ENCODE assay signal across 8 cellular contexts in genomic region chr1:148279002-148279542, GRCh38.
DNase-seq lines count a peak whose midpoint lies in the region; ATAC-seq and TF ChIP-seq lines count a peak whose summit lies in the region.
"Not testable (repeated sequence)": the region's sequence is repeated elsewhere in the genome, so short reads cannot be mapped to it uniquely, and the experiment has no call there.

No MANE protein-coding gene starts in this region.

- H3K79me2 ChIP-seq in KMS-11 (ENCODE audit: insufficient read depth, low read depth): not testable (repeated sequence)

- H3K27ac Mint-ChIP-seq in activated CD4-positive, alpha-beta T cell treated with anti-CD3 and anti-CD28 coated beads, Interleukin-2, amount 10 ng/mL, durations not matched to agents 24 days and 14 days; activated naive CD8-positive, alpha-beta T cell; central memory CD8-positive, alpha-beta T cell (ENCODE audit: low read depth); stimulated activated effector memory CD8-positive, alpha-beta T cell treated with anti-CD3 and anti-CD28 coated beads, Interleukin-12 subunit alpha, Interleukin-12 subunit beta, amount 100 ng/mL, for 72 hours: not testable (repeated sequence)

- H2AFZ ChIP-seq in KMS-11 (ENCODE audit: low read depth): peak overlapping the region; percentile 80

- not testable (repeated sequence) for H3K9me3 Mint-ChIP-seq in activated CD4-positive, alpha-beta T cell treated with anti-CD3 and anti-CD28 coated beads, Interleukin-2, amount 10 ng/mL, durations not matched to agents 24 days and 14 days; activated naive CD8-positive, alpha-beta T cell (ENCODE audit: low read depth); central memory CD8-positive, alpha-beta T cell; stimulated activated effector memory CD8-positive, alpha-beta T cell treated with anti-CD3 and anti-CD28 coated beads, Interleukin-12 subunit alpha, Interleukin-12 subunit beta, amount 100 ng/mL, for 72 hours

- peak; percentile 45 for DNase-seq in CD1c-positive myeloid dendritic cell (ENCODE audit: extremely low spot score)
- peak; percentile 76 for DNase-seq in OCI-M1 (lab: John Stamatoyannopoulos, UW)
- not testable (repeated sequence) for DNase-seq in activated CD4-positive, alpha-beta T cell treated with anti-CD3 and anti-CD28 coated beads, Interleukin-2, amount 10 ng/mL, durations not matched to agents 24 days and 14 days; central memory CD8-positive, alpha-beta T cell (ENCODE audit: low spot score in 2 of 2); stimulated activated effector memory CD8-positive, alpha-beta T cell treated with anti-CD3 and anti-CD28 coated beads, Interleukin-12 subunit alpha, Interleukin-12 subunit beta, amount 100 ng/mL, for 72 hours (ENCODE audit: low spot score in 2 of 2)
- DNase-seq in iris pigment epithelial cell (ENCODE audit: low read depth): peak; percentile 57

- H3K27ac ChIP-seq in KMS-11: peak overlapping the region; percentile 58; the same call in 1 of the 2 replicates

- H3K36me3 ChIP-seq in KMS-11 (ENCODE audit: insufficient read depth): not testable (repeated sequence)

- H3K27me3 ChIP-seq in KMS-11 (ENCODE audit: insufficient read depth, low read depth): not testable (repeated sequence)

- H3K36me3 Mint-ChIP-seq in activated CD4-positive, alpha-beta T cell treated with anti-CD3 and anti-CD28 coated beads, Interleukin-2, amount 10 ng/mL, durations not matched to agents 24 days and 14 days (ENCODE audit: low read depth); activated naive CD8-positive, alpha-beta T cell: not testable (repeated sequence)
- peaks cover 16% of the 10 kb centered on the region for H3K36me3 Mint-ChIP-seq in central memory CD8-positive, alpha-beta T cell (ENCODE audit: insufficient read depth)
- peaks cover 13% of the 10 kb centered on the region for H3K36me3 Mint-ChIP-seq in stimulated activated effector memory CD8-positive, alpha-beta T cell treated with anti-CD3 and anti-CD28 coated beads, Interleukin-12 subunit alpha, Interleukin-12 subunit beta, amount 100 ng/mL, for 72 hours

- peak overlapping the region; percentile 55; the same call in 1 of the 2 replicates for H3K9ac ChIP-seq in KMS-11

- intact Hi-C loops in activated CD4-positive, alpha-beta T cell treated with anti-CD3 and anti-CD28 coated beads, Interleukin-2, amount 10 ng/mL, durations not matched to agents 24 days and 14 days (cut with micrococcal nuclease): not testable (repeated sequence)

- H3K4me3 ChIP-seq in KMS-11 (IDR thresholded peaks at IDR 0.05; ENCODE audit: insufficient read depth, low read depth, low read length): not testable (repeated sequence)

- not testable (repeated sequence) for TF ChIP-seq CTCF in KMS-11 (conservative IDR thresholded peaks at IDR 0.05; ENCODE audit: low read depth, low read length)

- peak overlapping the region; percentile 82 for H3K4me2 ChIP-seq in KMS-11

- H4K20me1 ChIP-seq in KMS-11 (ENCODE audit: insufficient read depth): not testable (repeated sequence)

- peak overlapping the region; percentile 86 for H3K4me3 Mint-ChIP-seq in activated CD4-positive, alpha-beta T cell treated with anti-CD3 and anti-CD28 coated beads, Interleukin-2, amount 10 ng/mL, durations not matched to agents 24 days and 14 days
- peak overlapping the region; percentile 93 for H3K4me3 Mint-ChIP-seq in activated naive CD8-positive, alpha-beta T cell
- peak overlapping the region; percentile 80 for H3K4me3 Mint-ChIP-seq in central memory CD8-positive, alpha-beta T cell
- H3K4me3 Mint-ChIP-seq in stimulated activated effector memory CD8-positive, alpha-beta T cell treated with anti-CD3 and anti-CD28 coated beads, Interleukin-12 subunit alpha, Interleukin-12 subunit beta, amount 100 ng/mL, for 72 hours: peak overlapping the region; percentile 72

- peaks cover 17% of the 10 kb centered on the region for H3K4me1 Mint-ChIP-seq in activated CD4-positive, alpha-beta T cell treated with anti-CD3 and anti-CD28 coated beads, Interleukin-2, amount 10 ng/mL, durations not matched to agents 24 days and 14 days
- peaks cover 12% of the 10 kb centered on the region for H3K4me1 Mint-ChIP-seq in activated naive CD8-positive, alpha-beta T cell (ENCODE audit: low read depth)
- H3K4me1 Mint-ChIP-seq in central memory CD8-positive, alpha-beta T cell: peaks cover 12% of the 10 kb centered on the region
- H3K4me1 Mint-ChIP-seq in stimulated activated effector memory CD8-positive, alpha-beta T cell treated with anti-CD3 and anti-CD28 coated beads, Interleukin-12 subunit alpha, Interleukin-12 subunit beta, amount 100 ng/mL, for 72 hours: peaks cover 12% of the 10 kb centered on the region

- ATAC-seq in central memory CD8-positive, alpha-beta T cell (replicated peaks; ENCODE audit: extremely low read depth, poor library complexity, severe bottlenecking); stimulated activated effector memory CD8-positive, alpha-beta T cell treated with anti-CD3 and anti-CD28 coated beads, Interleukin-12 subunit alpha, Interleukin-12 subunit beta, amount 100 ng/mL, for 72 hours: not testable (repeated sequence)

- peaks cover 33% of the 10 kb centered on the region for H3K27me3 Mint-ChIP-seq in activated CD4-positive, alpha-beta T cell treated with anti-CD3 and anti-CD28 coated beads, Interleukin-2, amount 10 ng/mL, durations not matched to agents 24 days and 14 days
- H3K27me3 Mint-ChIP-seq in activated naive CD8-positive, alpha-beta T cell: peaks cover 20% of the 10 kb centered on the region
- H3K27me3 Mint-ChIP-seq in central memory CD8-positive, alpha-beta T cell: peaks cover 54% of the 10 kb centered on the region

- peaks cover 15% of the 10 kb centered on the region for H3K4me1 ChIP-seq in KMS-11 (ENCODE audit: low read depth, poor library complexity, severe bottlenecking)
